ENCODE assay signal across 13 cellular contexts in the genomic region with DNA sequence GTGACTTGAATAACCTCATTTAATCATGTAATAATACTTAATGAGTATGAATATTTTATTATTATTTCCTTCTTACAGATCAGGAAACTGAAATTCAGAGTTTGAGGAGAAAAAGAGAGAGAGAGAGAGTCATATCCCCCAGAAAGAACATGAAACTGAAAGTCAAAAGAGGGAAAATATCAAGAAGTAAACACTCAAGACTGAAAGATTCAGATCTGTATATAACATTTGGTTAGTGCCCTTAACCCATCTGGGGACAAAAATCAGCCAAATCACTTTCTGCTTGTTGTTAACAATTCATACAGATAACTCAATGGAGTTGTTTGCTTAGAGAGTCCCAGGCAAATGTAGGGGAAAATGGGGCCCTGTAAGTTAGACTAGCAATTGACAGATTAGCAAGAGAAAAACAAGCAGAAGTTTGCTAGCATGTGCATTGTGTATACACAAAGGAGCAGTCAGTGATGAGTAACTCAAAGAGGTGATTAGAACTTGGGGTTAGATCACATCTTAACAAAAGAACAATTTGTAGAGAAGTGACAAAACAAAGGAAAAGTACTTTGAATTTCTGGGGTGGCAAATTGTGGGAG. TPM values are rescaled to one million over a fixed set of nuclear protein-coding genes. Genes with fewer than 3 reads are reported as not detected.
A peak's percentile ranks its signal among the peaks of the same experiment; 100 is the strongest.
DNase-seq lines count a peak whose midpoint lies in the region; ATAC-seq, FAIRE-seq and TF ChIP-seq lines count a peak whose summit lies in the region.
"Had no signal": no experiment of that assay in that cellular context is flagged by ENCODE, and none has a peak within 500 bp of the region (broad histone marks: within the 10 kb centered on the region; RNA-seq: fewer than 3 reads in every experiment).

No MANE protein-coding gene starts in this region.

- TF ChIP-seq CTCF in astrocyte (IDR thresholded peaks at IDR 0.05; ENCODE audit: insufficient read depth, low read depth, low read length): no peak

- peak; percentile 36 for DNase-seq in astrocyte (ENCODE audit: low read depth)
- DNase-seq in HPDE6-E6E7 (ENCODE audit: extremely low spot score): no peak
- no peak for DNase-seq in NCI-H1694 treated with DMSO at 0.1 percent for 48 hours (lab: John Stamatoyannopoulos, UW)
- no peak for DNase-seq in amniotic stem cell (lab: John Stamatoyannopoulos, UW)
- no peak for DNase-seq in NCI-H1436 treated with DMSO at 0.1 percent for 48 hours (lab: John Stamatoyannopoulos, UW)
- DNase-seq: brain microvascular endothelial cell; CD4-positive, alpha-beta T cell; esophagus squamous epithelium; substantia nigra had no signal

- no peak overlapping the region for H3K9ac ChIP-seq in astrocyte (ENCODE audit: low read length)

- H3K4me3 ChIP-seq in astrocyte (ENCODE audit: insufficient read depth, low read depth, low read length): no peak overlapping the region
- H3K4me3 ChIP-seq: esophagus squamous epithelium had no signal

- no peaks in the 10 kb centered on the region for H3K79me2 ChIP-seq in astrocyte (ENCODE audit: insufficient read depth, low read length)

- H3K27me3 ChIP-seq in astrocyte (ENCODE audit: insufficient read depth, low read length): no peaks in the 10 kb centered on the region
- H3K27me3 ChIP-seq: brain microvascular endothelial cell, esophagus squamous epithelium had no signal

- no peak for FAIRE-seq in astrocyte (lab: Jason Lieb, UNC)

- H3K27ac ChIP-seq in astrocyte (ENCODE audit: low read depth, low read length): no peak overlapping the region
- H3K27ac ChIP-seq: brain microvascular endothelial cell, esophagus squamous epithelium had no signal

- H3K27me3 Mint-ChIP-seq in astrocyte (ENCODE audit: low read depth, unreplicated experiment): no peaks in the 10 kb centered on the region

- no peaks in the 10 kb centered on the region for H3K36me3 Mint-ChIP-seq in astrocyte (ENCODE audit: low read depth, unreplicated experiment)

- H3K9me3 Mint-ChIP-seq in astrocyte (ENCODE audit: unreplicated experiment): peaks cover 2% of the 10 kb centered on the region
- H3K9me3 Mint-ChIP-seq: CD4-positive, alpha-beta T cell had no signal

- ATAC-seq in GM18511 (IDR thresholded peaks at IDR 0.05; ENCODE audit: unreplicated experiment) (peak; percentile 73), GM21447 (IDR thresholded peaks at IDR 0.05; ENCODE audit: unreplicated experiment) (peak; percentile 85), HG03135 (IDR thresholded peaks at IDR 0.05; ENCODE audit: unreplicated experiment) (peak; percentile 67)

- no peak overlapping the region for H3K4me2 ChIP-seq in astrocyte (ENCODE audit: low read length)

- H3K9me3 ChIP-seq in astrocyte (ENCODE audit: insufficient read depth, low read depth, low read length): no peaks in the 10 kb centered on the region
- H3K9me3 ChIP-seq: esophagus squamous epithelium had no signal

- H4K20me1 ChIP-seq in astrocyte (ENCODE audit: insufficient read depth, low read length): no peaks in the 10 kb centered on the region

- no peak overlapping the region for H2AFZ ChIP-seq in astrocyte (ENCODE audit: low read depth, low read length)

- H3K27ac Mint-ChIP-seq in astrocyte (ENCODE audit: unreplicated experiment): no peak overlapping the region
- H3K27ac Mint-ChIP-seq: CD4-positive, alpha-beta T cell had no signal

- no peaks in the 10 kb centered on the region for H3K36me3 ChIP-seq in astrocyte (ENCODE audit: insufficient read depth, low read length)
- H3K36me3 ChIP-seq: brain microvascular endothelial cell, esophagus squamous epithelium had no signal

- H3K4me1 ChIP-seq in astrocyte (ENCODE audit: insufficient read depth, low read length): peaks cover under 1% of the 10 kb centered on the region
- H3K4me1 ChIP-seq: esophagus squamous epithelium had no signal

- peaks cover 1% of the 10 kb centered on the region for H3K4me1 Mint-ChIP-seq in astrocyte (ENCODE audit: low read depth, unreplicated experiment)

- H3K4me3 Mint-ChIP-seq in astrocyte (ENCODE audit: unreplicated experiment): no peak overlapping the region
- H3K4me3 Mint-ChIP-seq: CD4-positive, alpha-beta T cell had no signal

RNA-seq across cellular contexts. Expression of a gene that starts 25.9 kb away (rescaled TPM):
- total RNA-seq in astrocyte: 1.2 and 3.9 TPM in 2 replicates
- total RNA-seq: CD4-positive, alpha-beta T cell; esophagus squamous epithelium; T-helper 2 cell treated with Interferon-gamma antibody and Interleukin-4, amounts not matched to agents 100 ng/mL and 5 ng/mL, for 36 hours had no signal
